In genomic region chr11:124835918-124836317, GRCh38 we compare ENCODE assay signal across 11 cellular contexts. TPM values are rescaled to one million over a fixed set of nuclear protein-coding genes. Genes with fewer than 3 reads are reported as not detected.
DNase-seq lines count a peak whose midpoint lies in the region; ATAC-seq, FAIRE-seq and TF ChIP-seq lines count a peak whose summit lies in the region.
"Had no signal": no experiment of that assay in that cellular context is flagged by ENCODE, and none has a peak within 500 bp of the region (broad histone marks: within the 10 kb centered on the region; RNA-seq: fewer than 3 reads in every experiment).

No MANE protein-coding gene starts in this region.

- CTCF ChIA-PET in CD4-positive, alpha-beta T cell (lab: Charles Lee), result interaction anchor here (0.6 to 2.1 kb wide), 10 partner anchors 24 to 250 kb away, joined by 3 to 13 read pairs (median 4); no protein-coding TSS in a partner anchor
- CTCF ChIA-PET in K562 (lab: Yijun Ruan, JAX; ENCODE audit: low intra/inter-chr PET ratio), result interaction anchor here (1.9 to 2.5 kb wide), 4 partner anchors 73 to 420 kb away, joined by 18 to 35 read pairs (median 26); partner anchors contain the start of gene ESAM

- H3K27me3 Mint-ChIP-seq in CD4-positive, alpha-beta T cell, result peaks cover 71% of the 10 kb centered on the region
- H3K27me3 Mint-ChIP-seq in HFFc6 (ENCODE audit: insufficient read depth) (peaks cover 22% of the 10 kb centered on the region), neural crest cell (ENCODE audit: low read depth) (peaks cover 43% of the 10 kb centered on the region)

- H3K36me3 ChIP-seq in K562 (ENCODE audit: control insufficient read depth, insufficient read depth, low read length), result no peaks in the 10 kb centered on the region

- TF ChIP-seq POLR2A in K562 (conservative IDR thresholded peaks at IDR 0.05), result no peak

- no peaks in the 10 kb centered on the region for H4K20me1 ChIP-seq in K562 (replicated peaks; ENCODE audit: control insufficient read depth, insufficient read depth, low read length)

- TF ChIP-seq CTCF in CD4-positive, alpha-beta T cell (IDR thresholded peaks at IDR 0.05), result no peak
- TF ChIP-seq CTCF in HFFc6 (IDR thresholded peaks at IDR 0.05) (no peak), K562 (IDR thresholded peaks at IDR 0.05 in 2 of 3, conservative IDR thresholded peaks at IDR 0.05 in 1 of 3; ENCODE audit: insufficient read depth in 2 of 3, low read depth in 1 of 3, low read length in 3 of 3) (no peak), neural crest cell (conservative IDR thresholded peaks at IDR 0.05) (no peak)

- no peak for ATAC-seq in CD4-positive, alpha-beta T cell (ENCODE audit: poor library complexity)
- ATAC-seq in K562, result no peak

- intact Hi-C loops in CD4-positive, alpha-beta T cell (cut with DNase I, micrococcal nuclease), result loop anchor here (1.0 to 10.0 kb wide), 8 partner anchors 35 to 421 kb away; partner anchors contain the start of genes MSANTD2 (in 2 of the 2) and ESAM (in 1 of the 2)
- intact Hi-C loops in K562 (cut with micrococcal nuclease), result loop anchor here (2.0 kb wide), 2 partner anchors 37 to 421 kb away; no protein-coding TSS in a partner anchor

- H3K4me1 Mint-ChIP-seq in CD4-positive, alpha-beta T cell (ENCODE audit: low read depth), result peaks cover 21% of the 10 kb centered on the region
- H3K4me1 Mint-ChIP-seq in HFFc6 (ENCODE audit: low read depth) (peaks cover 26% of the 10 kb centered on the region), neural crest cell (peaks cover 29% of the 10 kb centered on the region)

- no peak overlapping the region for H3K27ac ChIP-seq in CD4-positive, alpha-beta T cell (ENCODE audit: low read depth, low read length)
- no peak overlapping the region for H3K27ac ChIP-seq in K562 (ENCODE audit: extremely low read depth, low read depth, low read length)

- in situ Hi-C loops in K562 (cut with MboI), result loop anchor here (5.0 to 25.0 kb wide), 2 partner anchors 164 to 424 kb away; partner anchors contain the start of genes OR8B4, SIAE and SPA17

- no peaks in the 10 kb centered on the region for H3K9me3 Mint-ChIP-seq in CD4-positive, alpha-beta T cell
- H3K9me3 Mint-ChIP-seq in HFFc6 (no peaks in the 10 kb centered on the region), neural crest cell (no peaks in the 10 kb centered on the region)
- H3K9me3 Mint-ChIP-seq: H9 had no signal

- WGBS in K562 (ENCODE audit: insufficient coverage, low coverage, missing lambda C conversion rate), result 31% methylated on average over 8 of the region's 8 CpGs

- TF ChIP-seq RAD21 in K562 (CRISPR knock-in tag; conservative IDR thresholded peaks at IDR 0.05 in 1 of 2, IDR thresholded peaks at IDR 0.05 in 1 of 2), result no peak

- no peak for FAIRE-seq in K562 (lab: Jason Lieb, UNC)

- 0 out of 2 replicates have a peak overlapping the region, but pooled peaks have one; percentile 59 for H2AFZ ChIP-seq in K562 (ENCODE audit: low read depth, low read length)

- H3K4me3 Mint-ChIP-seq in CD4-positive, alpha-beta T cell, result peak overlapping the region; percentile 80
- peak overlapping the region; percentile 82 for H3K4me3 Mint-ChIP-seq in HFFc6
- peak overlapping the region; percentile 42 for H3K4me3 Mint-ChIP-seq in neural crest cell

- no peaks in the 10 kb centered on the region for H3K9me3 ChIP-seq in CD4-positive, alpha-beta T cell (ENCODE audit: control insufficient read depth, low read length)
- no peaks in the 10 kb centered on the region for H3K9me3 ChIP-seq in K562 (replicated peaks; ENCODE audit: control insufficient read depth, insufficient read depth, low read depth, low read length)

- H3K27me3 ChIP-seq in CD4-positive, alpha-beta T cell (ENCODE audit: control insufficient read depth, insufficient read depth, low read length), result peaks cover 48% of the 10 kb centered on the region
- H3K27me3 ChIP-seq in K562 (ENCODE audit: control insufficient read depth in 2 of 2, insufficient read depth in 2 of 2, low read length in 2 of 2), result peaks cover 36 to 43% of the 10 kb centered on the region in 2 experiments

- no peaks in the 10 kb centered on the region for H3K36me3 Mint-ChIP-seq in CD4-positive, alpha-beta T cell (ENCODE audit: low read depth)
- 0 out of 2 replicates have a peak, but pooled peaks cover 2% of the 10 kb centered on the region for H3K36me3 Mint-ChIP-seq in HFFc6 (ENCODE audit: low read depth)
- no peaks in the 10 kb centered on the region for H3K36me3 Mint-ChIP-seq in neural crest cell (ENCODE audit: low read depth)

- BruUV-seq in K562 (replicated peaks; lab: Mats Ljungman, UMichigan), result no TSS peak

- no peaks in the 10 kb centered on the region for H3K9me1 ChIP-seq in K562 (ENCODE audit: control insufficient read depth, insufficient read depth, low read length)

- H3K79me2 ChIP-seq in K562 (ENCODE audit: control insufficient read depth, insufficient read depth, low read length), result no peaks in the 10 kb centered on the region

- H3K4me1 ChIP-seq in K562 (replicated peaks in 1 of 2; ENCODE audit: control insufficient read depth in 2 of 2, insufficient read depth in 2 of 2, low read length in 2 of 2), result peaks cover 0 to 10% of the 10 kb centered on the region in 2 experiments; a peak in 2 of 5 replicates

- H3K4me2 ChIP-seq in K562 (ENCODE audit: insufficient read depth, low read length), result no peak overlapping the region

- H3K9ac ChIP-seq in K562 (ENCODE audit: insufficient read depth in 1 of 2, low read depth in 2 of 2, low read length in 2 of 2), result no peak overlapping the region

- no peak for TF ChIP-seq EP300 in K562 (IDR thresholded peaks at IDR 0.05; ENCODE audit: low read length)

- H3K27ac Mint-ChIP-seq in CD4-positive, alpha-beta T cell, result no peak overlapping the region
- H3K27ac Mint-ChIP-seq in HFFc6, result peak overlapping the region; percentile 85
- H3K27ac Mint-ChIP-seq in neural crest cell (ENCODE audit: unreplicated experiment), result no peak overlapping the region
- H3K27ac Mint-ChIP-seq: H9 had no signal

- H3K4me3 ChIP-seq in K562, result no peak overlapping the region

- DNase-seq in CD4-positive, alpha-beta T cell, result no peak
- DNase-seq in HFFc6 (no peak), K562 (ENCODE audit: extremely low read depth in 1 of 4, low spot score in 3 of 4) (no peak), neural crest cell (ENCODE audit: low read depth, low spot score) (no peak), D341Med (ENCODE audit: low spot score) (no peak), putamen (ENCODE audit: low spot score) (no peak), SHP77 (lab: John Stamatoyannopoulos, UW) (no peak), midbrain (lab: John Stamatoyannopoulos, UW) (no peak)
- DNase-seq: H9; NCI-H1694 treated with DMSO at 0.1 percent for 48 hours; stimulated activated naive CD4-positive, alpha-beta T cell treated with Interleukin-2 at 50 U/mL for 16 hours had no signal

- POLR2A ChIA-PET in CD4-positive, alpha-beta T cell (lab: Charles Lee), result interaction anchor here (1.3 to 2.4 kb wide), 5 partner anchors 35 to 167 kb away, joined by 4 to 13 read pairs (median 7); no protein-coding TSS in a partner anchor
- POLR2A ChIA-PET in K562 (lab: Yijun Ruan, JAX), result interaction anchor here (0.9 to 1.1 kb wide), 2 partner anchors 27 to 166 kb away, joined by 3 to 4 read pairs; no protein-coding TSS in a partner anchor

TF ChIP-seq in K562, 482 proteins besides CTCF, POLR2A, EP300 and RAD21 (continues in another document):
- no peak for TF ChIP-seq NFIC (IDR thresholded peaks at IDR 0.05)
- no peak for TF ChIP-seq ZNF766 (CRISPR knock-in tag; conservative IDR thresholded peaks at IDR 0.05)
- no peak for TF ChIP-seq ZKSCAN3 (CRISPR knock-in tag; IDR thresholded peaks at IDR 0.05)

RNA-seq across cellular contexts. Expression of gene ROBO3, which starts 29.3 kb away (rescaled TPM):
- 10 to 100 TPM; 26.2 to 27.2 TPM for total RNA-seq in CD4-positive, alpha-beta T cell
- 1 to 10 TPM; 1.9 to 3.3 (median 2.6) TPM for total RNA-seq in HFFc6 (2021; fragmentation: NEBNext Ultra II Directional; extraction: Animal tissue kit (Norgen Biotek cat#: 25700))
- 2.3 and 5.3 TPM in 2 replicates for total RNA-seq in K562 (2011; cell fraction: chromatin; rRNA removed; ENCODE audit: low replicate concordance)
- 2.7 and 4.6 TPM in 2 replicates for total RNA-seq in K562 (2011; cell fraction: nucleolus; rRNA removed)
- total RNA-seq in K562 (2011; cell fraction: nucleoplasm; rRNA removed), result 4.0 and 5.0 TPM in 2 replicates
- total RNA-seq in K562 (2014; rRNA removed), result 0.82 and 1.6 TPM in 2 replicates
- 0.29 and 0.67 TPM in 2 replicates for total RNA-seq in K562 (2014; rRNA removed; fragmentation: Illumina TruSeq; extraction: Trizol)
- total RNA-seq in K562 (2015; rRNA removed; fragmentation: Illumina TruSeq; extraction: Trizol), result 0.72 and 1.2 TPM in 2 replicates
- 1.2 TPM in 2 replicates for total RNA-seq in K562 (2021)
- polyA plus RNA-seq in K562 (2011; rRNA removed), result 0.43 and 0.47 TPM in 2 replicates
- polyA plus RNA-seq in K562 (2011; cell fraction: cytosol; rRNA removed), result 0.32 and 1.0 TPM in 2 replicates
- polyA plus RNA-seq in K562 (2011; cell fraction: nucleus; rRNA removed), result 2.7 and 6.4 TPM in 2 replicates
- 1.4 and 3.5 TPM in 2 replicates for polyA plus RNA-seq in K562 (2012)
- 0.97 and 1.6 TPM in 2 replicates for polyA plus RNA-seq in K562 (2014; fragmentation: Illumina TruSeq; extraction: Trizol)
- not detected for polyA plus RNA-seq in K562 (2014; fragmentation: Nextera tagmentation; extraction: Ambion mirVana)
- 1.4 and 1.9 TPM in 2 replicates for polyA plus RNA-seq in K562 (2014; rRNA removed)
- polyA minus RNA-seq in K562 (2011; rRNA and poly(A)+ RNA removed), result 0.28 TPM in 1 of 2 replicates, not detected in the other
- polyA minus RNA-seq in K562 (2011; cell fraction: cytosol; rRNA and poly(A)+ RNA removed), result not detected in 2 replicates
- polyA minus RNA-seq in K562 (2011; cell fraction: nucleus; rRNA and poly(A)+ RNA removed), result 0.40 and 0.56 TPM in 2 replicates
- total RNA-seq in neural crest cell, result 17.8 and 19.7 TPM in 2 replicates

RNA-seq across cellular contexts. Expression of gene MSANTD2, which starts 35.7 kb away (rescaled TPM):
- 1 to 10 TPM; 4.2 to 5.1 TPM for total RNA-seq in CD4-positive, alpha-beta T cell
- total RNA-seq in HFFc6 (2021; fragmentation: NEBNext Ultra II Directional; extraction: Animal tissue kit (Norgen Biotek cat#: 25700)), result 1 to 10 TPM; 4.4 to 7.1 (median 5.8) TPM
- 3.6 and 10.0 TPM in 2 replicates for total RNA-seq in K562 (2011; cell fraction: chromatin; rRNA removed; ENCODE audit: low replicate concordance)
- 3.0 and 3.8 TPM in 2 replicates for total RNA-seq in K562 (2011; cell fraction: nucleolus; rRNA removed)
- total RNA-seq in K562 (2011; cell fraction: nucleoplasm; rRNA removed), result 4.5 and 7.6 TPM in 2 replicates
- total RNA-seq in K562 (2014; rRNA removed) (5.7 and 6.5 TPM in 2 replicates), K562 (2014; rRNA removed; fragmentation: Illumina TruSeq; extraction: Trizol) (4.5 and 5.1 TPM in 2 replicates), K562 (2015; rRNA removed; fragmentation: Illumina TruSeq; extraction: Trizol) (7.9 and 8.4 TPM in 2 replicates), K562 (2021) (5.1 and 5.3 TPM in 2 replicates), neural crest cell (28.7 and 29.0 TPM in 2 replicates)
- polyA plus RNA-seq in K562 (2011; rRNA removed) (2.9 and 4.2 TPM in 2 replicates), K562 (2014; fragmentation: Illumina TruSeq; extraction: Trizol) (4.8 and 7.3 TPM in 2 replicates), K562 (2014; fragmentation: Nextera tagmentation; extraction: Ambion mirVana) (1 to 10 TPM; 1.3 to 1.6 TPM), K562 (2014; rRNA removed) (5.3 and 9.9 TPM in 2 replicates)
- 1.5 and 1.6 TPM in 2 replicates for polyA plus RNA-seq in K562 (2011; cell fraction: cytosol; rRNA removed)
- 6.3 and 11.1 TPM in 2 replicates for polyA plus RNA-seq in K562 (2011; cell fraction: nucleus; rRNA removed)
- polyA plus RNA-seq in K562 (2012), result 3.1 and 4.7 TPM in 2 replicates
- polyA minus RNA-seq in K562 (2011; rRNA and poly(A)+ RNA removed), result 1.2 and 1.9 TPM in 2 replicates
- polyA minus RNA-seq in K562 (2011; cell fraction: cytosol; rRNA and poly(A)+ RNA removed), result 0.38 and 1.0 TPM in 2 replicates
- polyA minus RNA-seq in K562 (2011; cell fraction: nucleus; rRNA and poly(A)+ RNA removed), result 3.8 and 5.9 TPM in 2 replicates
